Comparison of ENCODE assay signal across 7 cellular contexts in genomic region chr6:162907876-162908481, GRCh38.
DNase-seq lines count a peak whose midpoint lies in the region; ATAC-seq and TF ChIP-seq lines count a peak whose summit lies in the region.

No MANE protein-coding gene starts in this region.

- no peaks in the 10 kb centered on the region for H3K4me1 ChIP-seq in Loucy (ENCODE audit: insufficient read depth, low read length, poor library complexity, severe bottlenecking)
- H3K4me1 ChIP-seq in mammary epithelial cell (ENCODE audit: insufficient read depth, low read length), result no peaks in the 10 kb centered on the region
- no peaks in the 10 kb centered on the region for H3K4me1 ChIP-seq in neural progenitor cell
- H3K4me1 ChIP-seq in vagina, result no peaks in the 10 kb centered on the region

- H4K20me1 ChIP-seq in Loucy (ENCODE audit: insufficient read depth, low read length, poor library complexity, severe bottlenecking) (no peaks in the 10 kb centered on the region), mammary epithelial cell (ENCODE audit: insufficient read depth, low read length) (no peaks in the 10 kb centered on the region), neural progenitor cell (ENCODE audit: low read depth) (no peaks in the 10 kb centered on the region)

- H3K4me3 ChIP-seq in Loucy (ENCODE audit: low read length, poor library complexity, severe bottlenecking) (no peak overlapping the region), mammary epithelial cell (replicated peaks in 1 of 3; ENCODE audit: insufficient read depth in 1 of 3, low read depth in 2 of 3, low read length in 3 of 3) (no peak overlapping the region), neural progenitor cell (no peak overlapping the region), vagina (no peak overlapping the region)

- CTCF ChIA-PET in mammary epithelial cell (lab: Charles Lee; ENCODE audit: low non-redundant PET) (no interaction called here), HEK293T (lab: Yijun Ruan, JAX) (no interaction called here)

- no peaks in the 10 kb centered on the region for H3K9me2 ChIP-seq in Loucy (replicated peaks; ENCODE audit: low read depth, low read length)

- intact Hi-C loops in mammary epithelial cell (cut with micrococcal nuclease), result no loop called here
- intact Hi-C loops in vagina (cut with DNase I), result no loop called here

- H3K36me3 Mint-ChIP-seq in neural progenitor cell, result no peaks in the 10 kb centered on the region

- H3K27ac ChIP-seq in mammary epithelial cell (ENCODE audit: insufficient read depth, low read depth, low read length) (no peak overlapping the region), neural progenitor cell (no peak overlapping the region), vagina (no peak overlapping the region)

- H3K79me2 ChIP-seq in Loucy (ENCODE audit: insufficient read depth, low read length) (no peaks in the 10 kb centered on the region), mammary epithelial cell (ENCODE audit: insufficient read depth, low read length) (no peaks in the 10 kb centered on the region), neural progenitor cell (ENCODE audit: low read depth) (no peaks in the 10 kb centered on the region)

- no peak overlapping the region for H3K4me2 ChIP-seq in Loucy (ENCODE audit: low read depth, low read length, poor library complexity, severe bottlenecking)
- no peak overlapping the region for H3K4me2 ChIP-seq in mammary epithelial cell (ENCODE audit: insufficient read depth, low read depth, low read length)
- no peak overlapping the region for H3K4me2 ChIP-seq in neural progenitor cell

- no peaks in the 10 kb centered on the region for H3K27me3 Mint-ChIP-seq in neural progenitor cell (ENCODE audit: insufficient read depth, low read depth)

- no peaks in the 10 kb centered on the region for H3K4me1 Mint-ChIP-seq in neural progenitor cell

- H3K9me3 ChIP-seq in Loucy (ENCODE audit: insufficient read depth, low read depth, low read length), result peaks cover 3% of the 10 kb centered on the region; the same call in 1 of the 2 replicates
- H3K9me3 ChIP-seq in mammary epithelial cell (replicated peaks; ENCODE audit: insufficient read depth, low read length), result peaks cover 4% of the 10 kb centered on the region
- no peaks in the 10 kb centered on the region for H3K9me3 ChIP-seq in neural progenitor cell (ENCODE audit: low read depth)
- H3K9me3 ChIP-seq in vagina, result no peaks in the 10 kb centered on the region

- no peak overlapping the region for H3K9ac ChIP-seq in Loucy (ENCODE audit: low read depth, low read length, poor library complexity, severe bottlenecking)
- H3K9ac ChIP-seq in mammary epithelial cell (ENCODE audit: insufficient read depth, low read length), result no peak overlapping the region
- no peak overlapping the region for H3K9ac ChIP-seq in neural progenitor cell

- H3K27me3 ChIP-seq in Loucy (ENCODE audit: insufficient read depth, low read length, poor library complexity, severe bottlenecking) (no peaks in the 10 kb centered on the region), mammary epithelial cell (ENCODE audit: insufficient read depth, low read length) (no peaks in the 10 kb centered on the region), neural progenitor cell (no peaks in the 10 kb centered on the region), vagina (no peaks in the 10 kb centered on the region)

- peak; percentile 2 for DNase-seq in mammary epithelial cell
- peak; percentile 33 for DNase-seq in neural progenitor cell (ENCODE audit: low spot score)
- DNase-seq in HEK293T (ENCODE audit: extremely low spot score), result no peak
- DNase-seq in Ammon's horn (ENCODE audit: low spot score), result no peak
- DNase-seq in vagina (ENCODE audit: extremely low spot score in 2 of 2), result no peak

- TF ChIP-seq POLR2A in vagina (IDR thresholded peaks at IDR 0.05), result no peak

- H3K4me3 Mint-ChIP-seq in neural progenitor cell, result no peak overlapping the region

- no TSS peak for BruUV-seq in mammary epithelial cell (replicated peaks; lab: Mats Ljungman, UMichigan)

- in situ Hi-C loops in mammary epithelial cell (cut with MboI; ENCODE audit: low sequenced_read_pairs in 2 of 2), result no loop called here

- no peaks in the 10 kb centered on the region for H3K36me3 ChIP-seq in Loucy (ENCODE audit: insufficient read depth, low read length)
- no peaks in the 10 kb centered on the region for H3K36me3 ChIP-seq in mammary epithelial cell (ENCODE audit: insufficient read depth, low read length)
- H3K36me3 ChIP-seq in neural progenitor cell, result no peaks in the 10 kb centered on the region
- H3K36me3 ChIP-seq in vagina, result no peaks in the 10 kb centered on the region

- no peak overlapping the region for H3K27ac Mint-ChIP-seq in neural progenitor cell

- 45% methylated on average over 2 of the region's 2 CpGs for WGBS in mammary epithelial cell (ENCODE audit: low coverage, missing lambda C conversion rate)

- peak; percentile 54 for TF ChIP-seq CTCF in Loucy (conservative IDR thresholded peaks at IDR 0.05; ENCODE audit: low read length)
- peak; percentile 30 to 34 for TF ChIP-seq CTCF in mammary epithelial cell (conservative IDR thresholded peaks at IDR 0.05 in 1 of 2, IDR thresholded peaks at IDR 0.05 in 1 of 2; ENCODE audit: extremely low read depth in 1 of 2, insufficient read depth in 1 of 2, low read depth in 1 of 2, low read length in 2 of 2)
- TF ChIP-seq CTCF in neural progenitor cell (IDR thresholded peaks at IDR 0.05), result peak; percentile 70
- no peak for TF ChIP-seq CTCF in vagina (IDR thresholded peaks at IDR 0.05)

- H2AFZ ChIP-seq in Loucy (ENCODE audit: low read length) (no peak overlapping the region), mammary epithelial cell (ENCODE audit: low read depth, low read length) (no peak overlapping the region), neural progenitor cell (replicated peaks) (no peak overlapping the region)

- dilution Hi-C loops in mammary epithelial cell (cut with HindIII; ENCODE audit: low sequenced_read_pairs), result no loop called here

- ATAC-seq in GM18867 (IDR thresholded peaks at IDR 0.05; ENCODE audit: unreplicated experiment), result peak; percentile 73

- POLR2A ChIA-PET in HEK293T (lab: Yijun Ruan, JAX), result no interaction called here

- peaks cover 10% of the 10 kb centered on the region for H3K9me3 Mint-ChIP-seq in neural progenitor cell

- no peaks in the 10 kb centered on the region for H3F3A ChIP-seq in Loucy (ENCODE audit: low read depth)
- no peaks in the 10 kb centered on the region for H3F3A ChIP-seq in neural progenitor cell (ENCODE audit: low read depth)

TF ChIP-seq in HEK293T, 16 proteins besides CTCF, POLR2A, EP300 and RAD21:
- TF ChIP-seq CTBP1 (IDR thresholded peaks at IDR 0.05; ENCODE audit: borderline replicate concordance) (no peak), L3MBTL2 (conservative IDR thresholded peaks at IDR 0.05) (no peak), ELF4 (IDR thresholded peaks at IDR 0.05) (no peak), SP1 (IDR thresholded peaks at IDR 0.05) (no peak), FOXM1 (IDR thresholded peaks at IDR 0.05; ENCODE audit: borderline replicate concordance) (no peak), BHLHE40 (IDR thresholded peaks at IDR 0.05; ENCODE audit: borderline replicate concordance) (no peak), FOXK2 (IDR thresholded peaks at IDR 0.05) (no peak)

Comparison
In these comparisons a context has a peak if more than half of its experiments do, and no peak if none do; other contexts are left out.
1. CTCF ChIP-seq: peak in Loucy (single experiment), mammary epithelial cell (2 of 2) and neural progenitor cell (single experiment); none in vagina (0 of 3).
2. DNase-seq: peak in mammary epithelial cell (single experiment) and neural progenitor cell (single experiment); none in HEK293T (single experiment), Ammon's horn (single experiment) and vagina (0 of 2).